ENCODE assay signal across 1 cellular context in the genomic region with DNA sequence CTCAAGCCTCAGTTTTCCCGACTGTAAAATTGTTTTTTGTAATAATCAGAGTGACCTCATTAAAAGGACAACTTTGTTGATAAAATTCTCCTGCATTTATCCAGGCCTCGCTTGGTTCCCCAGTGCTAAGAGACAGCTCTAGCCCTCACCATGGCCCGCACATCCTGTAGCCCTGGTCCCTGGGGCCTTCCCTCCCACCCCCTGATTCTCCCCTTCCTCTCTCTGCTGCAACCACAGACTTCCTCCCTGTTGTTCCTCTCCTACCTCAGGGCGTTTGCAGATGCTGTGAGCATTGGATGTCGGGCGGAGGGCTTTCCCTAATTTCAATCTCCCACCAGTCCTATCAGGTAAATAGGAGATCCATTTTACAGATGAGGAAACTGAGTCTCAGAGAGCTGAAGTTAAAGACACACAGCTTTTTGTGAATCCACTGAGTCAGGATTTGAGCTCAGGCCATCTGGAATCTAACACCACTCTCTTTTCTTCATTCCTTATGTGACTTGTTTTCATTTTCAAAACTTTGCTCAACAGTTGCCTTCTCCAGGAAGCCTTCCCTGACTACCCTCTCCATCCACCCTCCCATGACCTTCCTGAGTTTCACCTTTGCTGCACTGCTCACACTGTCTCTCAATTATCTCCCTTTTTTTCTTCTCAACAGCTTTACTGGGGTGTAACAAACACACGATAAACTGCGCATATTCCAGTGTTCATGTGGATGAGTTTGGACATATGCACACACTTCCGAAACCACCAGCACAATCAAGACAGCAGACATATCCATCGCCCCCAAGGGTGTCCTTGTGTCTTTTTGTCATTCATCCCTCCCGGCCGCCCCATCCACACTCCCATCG.
TF ChIP-seq lines count a peak whose summit lies in the region.

No MANE protein-coding gene starts in this region.

TF ChIP-seq in IMR-90, 13 proteins besides CTCF, POLR2A, EP300 and RAD21 (continued from another document):
- no peak for TF ChIP-seq USF2 (IDR thresholded peaks at IDR 0.05; ENCODE audit: low read depth, low read length)
- no peak for TF ChIP-seq MXI1 (IDR thresholded peaks at IDR 0.05; ENCODE audit: borderline replicate concordance, low read depth, low read length)
- TF ChIP-seq RFX5 (IDR thresholded peaks at IDR 0.05; ENCODE audit: low read depth, low read length) = no peak
- TF ChIP-seq CEBPB (IDR thresholded peaks at IDR 0.05; ENCODE audit: low read depth, low read length) = no peak
- TF ChIP-seq MAZ (IDR thresholded peaks at IDR 0.05; ENCODE audit: borderline replicate concordance, low read depth, low read length) = no peak
- no peak for TF ChIP-seq RCOR1 (IDR thresholded peaks at IDR 0.05; ENCODE audit: insufficient replicate concordance, low read length)
- TF ChIP-seq CHD1 (IDR thresholded peaks at IDR 0.05; ENCODE audit: low read depth, low read length) = no peak
- no peak for TF ChIP-seq ELK1 (IDR thresholded peaks at IDR 0.05; ENCODE audit: borderline replicate concordance, low read depth, low read length)
- TF ChIP-seq BHLHE40 (IDR thresholded peaks at IDR 0.05; ENCODE audit: low read depth, low read length) = no peak
